Comparison of ENCODE assay signal across 10 cellular contexts in genomic region chr3:150149651-150150051, GRCh38.
DNase-seq lines count a peak whose midpoint lies in the region; ATAC-seq and TF ChIP-seq lines count a peak whose summit lies in the region.
"Had no signal": no experiment of that assay in that cellular context is flagged by ENCODE, and none has a peak within 500 bp of the region (broad histone marks: within the 10 kb centered on the region; RNA-seq: fewer than 3 reads in every experiment).

No MANE protein-coding gene starts in this region.

- DNase-seq in Right ventricle myocardium inferior (ENCODE audit: missing footprints) (no peak), left ventricle myocardium inferior (no peak), RKO (ENCODE audit: low spot score) (peak; percentile 18), glomerular visceral epithelial cell (ENCODE audit: extremely low spot score) (peak; percentile 86), thyroid gland (peak; percentile 70), ureter (ENCODE audit: low spot score) (no peak)

- TF ChIP-seq CTCF in left ventricle myocardium inferior (IDR thresholded peaks at IDR 0.05; ENCODE audit: borderline replicate concordance) = no peak
- TF ChIP-seq CTCF in thyroid gland (IDR thresholded peaks at IDR 0.05) = no peak

- H3K4me3 ChIP-seq in left ventricle myocardium inferior = no peak overlapping the region
- H3K4me3 ChIP-seq in thyroid gland (replicated peaks in 1 of 3) = no peak overlapping the region
- H3K4me3 ChIP-seq: coronary artery had no signal

- no peaks in the 10 kb centered on the region for H3K9me3 ChIP-seq in left ventricle myocardium inferior (replicated peaks)
- no peaks in the 10 kb centered on the region for H3K9me3 ChIP-seq in thyroid gland

- H3K27ac ChIP-seq in left ventricle myocardium inferior (replicated peaks) (no peak overlapping the region), thyroid gland (peak overlapping the region; percentile 87 to 92 (median 89))
- H3K27ac ChIP-seq: coronary artery, RWPE1 had no signal

- no peaks in the 10 kb centered on the region for H3K36me3 ChIP-seq in left ventricle myocardium inferior
- H3K36me3 ChIP-seq in thyroid gland = no peaks in the 10 kb centered on the region

- no peaks in the 10 kb centered on the region for H3K27me3 ChIP-seq in left ventricle myocardium inferior (ENCODE audit: low read depth)
- H3K27me3 ChIP-seq in thyroid gland = no peaks in the 10 kb centered on the region

- H3K4me1 ChIP-seq in left ventricle myocardium inferior = peaks cover 29% of the 10 kb centered on the region
- peaks cover 54 to 58% of the 10 kb centered on the region in 2 donors for H3K4me1 ChIP-seq in thyroid gland

- 0 to 9% methylated on average over 1 of the region's 1 CpG for WGBS in thyroid gland, 2 donors

- ATAC-seq in Right ventricle myocardium inferior (peak; percentile 74), GM18907 (IDR thresholded peaks at IDR 0.05; ENCODE audit: unreplicated experiment) (no peak), HG02840 (IDR thresholded peaks at IDR 0.05; ENCODE audit: low FRiP score, unreplicated experiment) (no peak)

- no peak for TF ChIP-seq POLR2A in thyroid gland (IDR thresholded peaks at IDR 0.05)

- intact Hi-C loops in Right ventricle myocardium inferior (cut with DNase I) (no loop called here), left ventricle myocardium inferior (cut with micrococcal nuclease) (no loop called here), thyroid gland (cut with DNase I) (no loop called here)

Comparison
In these comparisons a context has a peak if more than half of its experiments do, and no peak if none do; other contexts are left out.
1. DNase-seq: peak in RKO (single experiment), glomerular visceral epithelial cell (single experiment) and thyroid gland (2 of 2); none in Right ventricle myocardium inferior (single experiment), left ventricle myocardium inferior (single experiment) and ureter (single experiment).